In genomic region chr5:176642675-176643490, GRCh38 we compare ENCODE assay signal across 26 cellular contexts. TPM values are rescaled to one million over a fixed set of nuclear protein-coding genes. Genes with fewer than 3 reads are reported as not detected.
"Had no signal": no experiment of that assay in that cellular context is flagged by ENCODE, and none has a peak within 500 bp of the region (broad histone marks: within the 10 kb centered on the region; RNA-seq: fewer than 3 reads in every experiment).

No MANE protein-coding gene starts in this region.

- ATAC-seq: activated CD8-positive, alpha-beta T cell treated with anti-CD3 and anti-CD28 coated beads for 36 hours; natural killer cell; stimulated activated naive B cell treated with anti-CD40 and anti-IgM and Interleukin-4, amounts not matched to agents 10 μg/mL and 1 μg/mL and 100 μg/mL, for 72 hours had no signal

- DNase-seq: activated B cell treated with CpG ODN at 0.5 μM for 24 hours; activated CD4-positive, alpha-beta T cell treated with anti-CD3 and anti-CD28 coated beads for 48 hours; activated CD8-positive, alpha-beta T cell treated with anti-CD3 and anti-CD28 coated beads for 36 hours; activated gamma-delta T cell treated with Interleukin-2 at 50 U/mL for 16 hours; activated naive CD8-positive, alpha-beta T cell treated with anti-CD3 and anti-CD28 coated beads for 36 hours; activated T-cell treated with anti-CD3 and anti-CD28 coated beads, Interleukin-2, amount 50 U/mL, for 48 hours; central memory CD4-positive, alpha-beta T cell; cortex of kidney; effector CD4-positive, alpha-beta T cell; esophagus squamous epithelium; hippocampal formation; mesenchymal stem cell; natural killer cell; retina; stimulated activated CD4-positive, alpha-beta T cell treated with anti-CD3 and anti-CD28 coated beads, Interleukin-2, amount 100 ng/mL, for 48 hours; stimulated activated naive B cell treated with anti-CD40 and anti-IgM and Interleukin-4, amounts not matched to agents 10 μg/mL and 1 μg/mL and 100 μg/mL, for 72 hours had no signal

- H3K9me3 Mint-ChIP-seq: activated B cell treated with CpG ODN at 0.5 μM for 24 hours; activated CD8-positive, alpha-beta T cell treated with anti-CD3 and anti-CD28 coated beads for 36 hours; activated naive CD8-positive, alpha-beta T cell treated with anti-CD3 and anti-CD28 coated beads for 36 hours; natural killer cell had no signal

- H3K36me3 Mint-ChIP-seq: activated naive CD8-positive, alpha-beta T cell treated with anti-CD3 and anti-CD28 coated beads for 36 hours; brain; natural killer cell; stimulated activated naive B cell treated with anti-CD40 and anti-IgM and Interleukin-4, amounts not matched to agents 10 μg/mL and 1 μg/mL and 100 μg/mL, for 72 hours had no signal

- H3K36me3 ChIP-seq: esophagus squamous epithelium, tibial nerve, vagina had no signal

- H3K27ac ChIP-seq: esophagus squamous epithelium, tibial nerve, vagina had no signal

- H3K4me3 ChIP-seq: esophagus squamous epithelium, tibial nerve, vagina had no signal

- H3K27me3 ChIP-seq: esophagus squamous epithelium, tibial nerve, vagina had no signal

- H3K27ac Mint-ChIP-seq: activated B cell treated with CpG ODN at 0.5 μM for 24 hours; activated CD8-positive, alpha-beta T cell treated with anti-CD3 and anti-CD28 coated beads for 36 hours; activated naive CD8-positive, alpha-beta T cell treated with anti-CD3 and anti-CD28 coated beads for 36 hours; natural killer cell; stimulated activated naive B cell treated with anti-CD40 and anti-IgM and Interleukin-4, amounts not matched to agents 10 μg/mL and 1 μg/mL and 100 μg/mL, for 72 hours had no signal

- H3K27me3 Mint-ChIP-seq: activated CD8-positive, alpha-beta T cell treated with anti-CD3 and anti-CD28 coated beads for 36 hours; activated naive CD8-positive, alpha-beta T cell treated with anti-CD3 and anti-CD28 coated beads for 36 hours had no signal

- H3K4me3 Mint-ChIP-seq: activated B cell treated with CpG ODN at 0.5 μM for 24 hours; activated CD8-positive, alpha-beta T cell treated with anti-CD3 and anti-CD28 coated beads for 36 hours; activated naive CD8-positive, alpha-beta T cell treated with anti-CD3 and anti-CD28 coated beads for 36 hours; brain; natural killer cell; stimulated activated naive B cell treated with anti-CD40 and anti-IgM and Interleukin-4, amounts not matched to agents 10 μg/mL and 1 μg/mL and 100 μg/mL, for 72 hours had no signal

- H3K9me3 ChIP-seq: esophagus squamous epithelium, tibial nerve, vagina had no signal

RNA-seq across cellular contexts. Expression of gene EIF4E1B, which starts 12.4 kb away (rescaled TPM):
- total RNA-seq: activated B cell treated with CpG ODN at 0.5 μM for 24 hours; activated CD8-positive, alpha-beta T cell treated with anti-CD3 and anti-CD28 coated beads for 36 hours; activated naive CD8-positive, alpha-beta T cell treated with anti-CD3 and anti-CD28 coated beads for 36 hours; endothelial cell of umbilical vein; esophagus squamous epithelium; fibroblast of villous mesenchyme; kidney epithelial cell; liver; natural killer cell; skeletal muscle tissue; subcutaneous adipose tissue; T-helper 2 cell treated with Interferon-gamma antibody and Interleukin-4, amounts not matched to agents 100 ng/mL and 5 ng/mL, for 36 hours; tibial nerve; vagina had no signal
- polyA plus RNA-seq: endothelial cell of umbilical vein, liver had no signal

RNA-seq across cellular contexts. Expression of gene SNCB, which starts 12.5 kb away (rescaled TPM):
- total RNA-seq: activated B cell treated with CpG ODN at 0.5 μM for 24 hours; endothelial cell of umbilical vein; esophagus squamous epithelium; fibroblast of villous mesenchyme; kidney epithelial cell; liver; natural killer cell; skeletal muscle tissue; subcutaneous adipose tissue; T-helper 2 cell treated with Interferon-gamma antibody and Interleukin-4, amounts not matched to agents 100 ng/mL and 5 ng/mL, for 36 hours; tibial nerve; vagina had no signal
- polyA plus RNA-seq: liver had no signal
